Comparison of ENCODE assay signal across 1 cellular context in genomic region chr3:39165518-39165917, GRCh38.
TF ChIP-seq lines count a peak whose summit lies in the region.

No MANE protein-coding gene starts in this region.

TF ChIP-seq in K562, 482 proteins besides CTCF, POLR2A, EP300 and RAD21:
- no peak for TF ChIP-seq SOX6 (IDR thresholded peaks at IDR 0.05)
- 0 out of 2 replicates have a peak, but pooled peaks have one; percentile 38 for TF ChIP-seq RFX1 (IDR thresholded peaks at IDR 0.05)
- TF ChIP-seq, protein P1, sequence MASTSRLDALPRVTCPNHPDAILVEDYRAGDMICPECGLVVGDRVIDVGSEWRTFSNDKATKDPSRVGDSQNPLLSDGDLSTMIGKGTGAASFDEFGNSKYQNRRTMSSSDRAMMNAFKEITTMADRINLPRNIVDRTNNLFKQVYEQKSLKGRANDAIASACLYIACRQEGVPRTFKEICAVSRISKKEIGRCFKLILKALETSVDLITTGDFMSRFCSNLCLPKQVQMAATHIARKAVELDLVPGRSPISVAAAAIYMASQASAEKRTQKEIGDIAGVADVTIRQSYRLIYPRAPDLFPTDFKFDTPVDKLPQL (IDR thresholded peaks at IDR 0.05; ENCODE audit: extremely low read depth, insufficient read length) = no peak
